In genomic region chr2:175777337-175777736, GRCh38 we compare ENCODE assay signal across 4 cellular contexts.
DNase-seq lines count a peak whose midpoint lies in the region; ATAC-seq, FAIRE-seq and TF ChIP-seq lines count a peak whose summit lies in the region.
"Not testable (repeated sequence)": the region's sequence is repeated elsewhere in the genome, so short reads cannot be mapped to it uniquely, and the experiment has no call there.

No MANE protein-coding gene starts in this region.

- not testable (repeated sequence) for H3K4me3 ChIP-seq in K562; esophagus muscularis mucosa; HepG2 (replicated peaks in 1 of 3; ENCODE audit: insufficient read depth in 1 of 3, low read depth in 2 of 3, low read length in 3 of 3)

- POLR2A ChIA-PET in K562 (lab: Yijun Ruan, JAX); HepG2 (lab: Yijun Ruan, JAX): not testable (repeated sequence)

- TF ChIP-seq POLR2A in K562 (conservative IDR thresholded peaks at IDR 0.05); esophagus muscularis mucosa (IDR thresholded peaks at IDR 0.05; ENCODE audit: low read depth); HepG2 (IDR thresholded peaks at IDR 0.05; ENCODE audit: insufficient read depth in 1 of 2, low read depth in 2 of 2, low read length in 2 of 2): not testable (repeated sequence)

- DNase-seq in K562 (ENCODE audit: extremely low read depth in 1 of 4, low spot score in 3 of 4); HepG2 (ENCODE audit: low spot score): not testable (repeated sequence)
- peak; percentile 70 for DNase-seq in esophagus muscularis mucosa (ENCODE audit: extremely low spot score)

- H3K36me3 ChIP-seq in K562 (ENCODE audit: control insufficient read depth, insufficient read depth, low read length); esophagus muscularis mucosa; HepG2 (replicated peaks in 1 of 2; ENCODE audit: control insufficient read depth in 1 of 2, insufficient read depth in 2 of 2, low read length in 2 of 2): not testable (repeated sequence)

- ATAC-seq in K562, HepG2: not testable (repeated sequence)

- H3K4me2 ChIP-seq in K562 (ENCODE audit: insufficient read depth, low read length); HepG2 (ENCODE audit: low read depth, low read length): not testable (repeated sequence)

- H3K27ac ChIP-seq in VCaP = peak overlapping the region; percentile 60
- not testable (repeated sequence) for H3K27ac ChIP-seq in K562 (ENCODE audit: extremely low read depth, low read depth, low read length); esophagus muscularis mucosa (replicated peaks in 1 of 4); HepG2 (ENCODE audit: extremely low read length, insufficient read depth, low read length)

- in situ Hi-C loops in K562 (cut with MboI); HepG2 (cut with HindIII; ENCODE audit: extremely low pct_ligation_motif_present, low pct_unique_long_range_greater_than_20kb): not testable (repeated sequence)

- CTCF ChIA-PET in K562 (lab: Yijun Ruan, JAX; ENCODE audit: low intra/inter-chr PET ratio); HepG2 (lab: Yijun Ruan, JAX; ENCODE audit: low intra/inter-chr PET ratio, low total read pairs): not testable (repeated sequence)

- WGBS in K562 (ENCODE audit: insufficient coverage, low coverage, missing lambda C conversion rate) = 0% methylated on average over 2 of the region's 2 CpGs
- 89% methylated on average over 2 of the region's 2 CpGs for WGBS in esophagus muscularis mucosa
- 44% methylated on average over 2 of the region's 2 CpGs for WGBS in HepG2 (ENCODE audit: low lambda C conversion rate)

- not testable (repeated sequence) for TF ChIP-seq RAD21 in K562 (CRISPR knock-in tag; conservative IDR thresholded peaks at IDR 0.05 in 1 of 2, IDR thresholded peaks at IDR 0.05 in 1 of 2); HepG2 (CRISPR knock-in tag; IDR thresholded peaks at IDR 0.05)

- intact Hi-C loops in K562 (cut with micrococcal nuclease); esophagus muscularis mucosa (cut with DNase I); HepG2 (cut with micrococcal nuclease; ENCODE audit: unreplicated experiment): not testable (repeated sequence)

- FAIRE-seq in K562 (lab: Jason Lieb, UNC); HepG2 (lab: Jason Lieb, UNC): not testable (repeated sequence)

- H3K79me2 ChIP-seq in K562 (ENCODE audit: control insufficient read depth, insufficient read depth, low read length); HepG2 (ENCODE audit: insufficient read depth, low read length): not testable (repeated sequence)

- not testable (repeated sequence) for BruUV-seq in K562 (replicated peaks; lab: Mats Ljungman, UMichigan); HepG2 (replicated peaks; lab: Mats Ljungman, UMichigan)

- H3K9ac ChIP-seq in K562 (ENCODE audit: insufficient read depth in 1 of 2, low read depth in 2 of 2, low read length in 2 of 2); HepG2 (ENCODE audit: insufficient read depth, low read depth, low read length): not testable (repeated sequence)

- not testable (repeated sequence) for H3K9me3 ChIP-seq in K562 (replicated peaks; ENCODE audit: control insufficient read depth, insufficient read depth, low read depth, low read length); esophagus muscularis mucosa; HepG2 (ENCODE audit: low read length)

- TF ChIP-seq CTCF in VCaP (conservative IDR thresholded peaks at IDR 0.05); K562 (IDR thresholded peaks at IDR 0.05 in 2 of 3, conservative IDR thresholded peaks at IDR 0.05 in 1 of 3; ENCODE audit: insufficient read depth in 2 of 3, low read depth in 1 of 3, low read length in 3 of 3); esophagus muscularis mucosa (IDR thresholded peaks at IDR 0.05); HepG2 (CRISPR knock-in tag; IDR thresholded peaks at IDR 0.05): not testable (repeated sequence)

- not testable (repeated sequence) for H3K4me1 ChIP-seq in K562 (replicated peaks in 1 of 2; ENCODE audit: control insufficient read depth in 2 of 2, insufficient read depth in 2 of 2, low read length in 2 of 2); esophagus muscularis mucosa; HepG2 (ENCODE audit: insufficient read depth, low read length)

- TF ChIP-seq EP300 in K562 (IDR thresholded peaks at IDR 0.05; ENCODE audit: low read length); esophagus muscularis mucosa (IDR thresholded peaks at IDR 0.05); HepG2 (IDR thresholded peaks at IDR 0.05; ENCODE audit: low read depth in 2 of 2, low read length in 2 of 2); HepG2 (CRISPR knock-in tag; IDR thresholded peaks at IDR 0.05; ENCODE audit: borderline replicate concordance): not testable (repeated sequence)

- H2AFZ ChIP-seq in K562 (ENCODE audit: low read depth, low read length); HepG2 (ENCODE audit: low read length): not testable (repeated sequence)

- H3K27me3 ChIP-seq in K562 (ENCODE audit: control insufficient read depth in 2 of 2, insufficient read depth in 2 of 2, low read length in 2 of 2) = peaks cover 4 to 15% of the 10 kb centered on the region in 2 experiments; a peak in 4 of 5 replicates
- H3K27me3 ChIP-seq in esophagus muscularis mucosa; HepG2 (ENCODE audit: control insufficient read depth in 1 of 2, insufficient read depth in 2 of 2, low read length in 2 of 2): not testable (repeated sequence)

- not testable (repeated sequence) for H3K9me1 ChIP-seq in K562 (ENCODE audit: control insufficient read depth, insufficient read depth, low read length)

- H4K20me1 ChIP-seq in K562 (replicated peaks; ENCODE audit: control insufficient read depth, insufficient read depth, low read length); HepG2 (ENCODE audit: insufficient read depth, low read length): not testable (repeated sequence)

TF ChIP-seq in K562, 482 proteins besides CTCF, POLR2A, EP300 and RAD21:
- TF ChIP-seq ZNF431 (CRISPR knock-in tag; IDR thresholded peaks at IDR 0.05) = 0 out of 2 replicates have a peak, but pooled peaks have one; percentile 75

TF ChIP-seq in HepG2, 621 proteins besides CTCF, POLR2A, EP300 and RAD21:
- TF ChIP-seq ZNF431 (CRISPR knock-in tag; IDR thresholded peaks at IDR 0.05; ENCODE audit: borderline replicate concordance, low read depth) = peak; percentile 89; the same call in 1 of the 2 replicates
